16 cellular contexts compared by ENCODE assay signal in the genomic region with DNA sequence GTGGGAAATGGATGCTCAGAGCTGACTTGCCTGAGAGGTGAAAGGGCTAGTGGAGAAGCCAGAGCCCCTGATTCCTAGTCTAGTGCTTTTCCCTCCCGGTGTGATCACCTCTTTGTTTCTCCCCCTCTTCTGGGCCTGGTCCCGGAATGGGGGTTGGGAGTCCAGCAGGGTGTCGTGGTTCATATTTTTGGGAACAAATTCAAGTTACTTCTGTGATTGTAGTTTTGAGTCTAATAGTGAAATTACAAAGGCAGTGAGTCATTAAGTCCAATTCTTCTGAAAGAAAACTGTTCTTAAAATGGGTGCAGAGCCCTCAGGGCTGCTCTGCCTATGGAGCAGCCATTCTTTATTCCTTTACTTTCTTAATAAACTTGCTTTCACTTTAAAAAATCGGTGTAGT. TPM values are rescaled to one million over a fixed set of nuclear protein-coding genes. Genes with fewer than 3 reads are reported as not detected.
DNase-seq lines count a peak whose midpoint lies in the region; ATAC-seq and TF ChIP-seq lines count a peak whose summit lies in the region.
"Had no signal": no experiment of that assay in that cellular context is flagged by ENCODE, and none has a peak within 500 bp of the region (broad histone marks: within the 10 kb centered on the region; RNA-seq: fewer than 3 reads in every experiment).

No MANE protein-coding gene starts in this region.

- POLR2A ChIA-PET in activated CD4-positive, alpha-beta memory T cell treated with anti-CD3 and anti-CD28 coated beads for 36 hours (lab: Charles Lee), result interaction anchor here (1.8 to 5.1 kb wide), 3 partner anchors 10 to 55 kb away, joined by 4 to 25 read pairs (median 10); no protein-coding TSS in a partner anchor

- H3K36me3 ChIP-seq in stomach, result no peaks in the 10 kb centered on the region

- H3K27me3 Mint-ChIP-seq in activated CD4-positive, alpha-beta memory T cell treated with anti-CD3 and anti-CD28 coated beads for 36 hours, result no peaks in the 10 kb centered on the region

- intact Hi-C loops in activated CD4-positive, alpha-beta memory T cell treated with anti-CD3 and anti-CD28 coated beads for 36 hours (cut with micrococcal nuclease), result loop anchor here (1.0 to 10.0 kb wide), 4 partner anchors 17 to 1266 kb away; partner anchors contain the start of genes TTC9 and ZFP36L1
- intact Hi-C loops in stomach (cut with DNase I; ENCODE audit: low total_unique reads), result no loop called here

- no peak for TF ChIP-seq POLR2A in stomach (IDR thresholded peaks at IDR 0.05)

- TF ChIP-seq CTCF in fibroblast of mammary gland (conservative IDR thresholded peaks at IDR 0.05; ENCODE audit: control insufficient read depth, insufficient read depth, low read depth, low read length), result no peak
- no peak for TF ChIP-seq CTCF in stomach (IDR thresholded peaks at IDR 0.05)

- peaks cover 66 to 100% (median 91%) of the 10 kb centered on the region in 4 donors for H3K4me1 ChIP-seq in stomach

- DNase-seq in activated CD4-positive, CD25-positive, alpha-beta regulatory T cell treated with anti-CD3 and anti-CD28 coated beads, Interleukin-2, amount 50 U/mL, for 72 hours, result no peak
- peak; percentile 33 for DNase-seq in activated CD4-positive, alpha-beta memory T cell treated with anti-CD3 and anti-CD28 coated beads for 36 hours
- DNase-seq in fibroblast of mammary gland (ENCODE audit: low read depth), result peak; percentile 37
- no peak for DNase-seq in stomach
- no peak for DNase-seq in SK-N-DZ (ENCODE audit: low spot score)
- DNase-seq in DMS53 (lab: John Stamatoyannopoulos, UW), result no peak
- DNase-seq: activated CD8-positive, alpha-beta memory T cell treated with anti-CD3 and anti-CD28 coated beads, Interleukin-2, amount 50 U/mL, for 48 hours; cortex of kidney; small intestine had no signal

- peaks cover 33% of the 10 kb centered on the region for H3K36me3 Mint-ChIP-seq in activated CD4-positive, alpha-beta memory T cell treated with anti-CD3 and anti-CD28 coated beads for 36 hours

- peaks cover 96% of the 10 kb centered on the region for H3K4me1 Mint-ChIP-seq in activated CD4-positive, alpha-beta memory T cell treated with anti-CD3 and anti-CD28 coated beads for 36 hours (ENCODE audit: low read depth)

- TF ChIP-seq EP300 in stomach (IDR thresholded peaks at IDR 0.05), result no peak

- H3K4me3 ChIP-seq in fibroblast of mammary gland (ENCODE audit: control insufficient read depth, low read depth, low read length), result no peak overlapping the region
- H3K4me3 ChIP-seq in stomach, result no peak overlapping the region
- H3K4me3 ChIP-seq: A549, GM23338 had no signal

- CTCF ChIA-PET in activated CD4-positive, alpha-beta memory T cell treated with anti-CD3 and anti-CD28 coated beads for 36 hours (lab: Charles Lee), result interaction anchor here (1.0 kb wide), 1 partner anchor 51 kb away, joined by 3 read pairs; no protein-coding TSS in a partner anchor

- H3K9me3 Mint-ChIP-seq in activated CD4-positive, alpha-beta memory T cell treated with anti-CD3 and anti-CD28 coated beads for 36 hours, result no peaks in the 10 kb centered on the region
- H3K9me3 Mint-ChIP-seq: GM23338 had no signal

- H3K27ac Mint-ChIP-seq in activated CD4-positive, alpha-beta memory T cell treated with anti-CD3 and anti-CD28 coated beads for 36 hours, result peak overlapping the region; percentile 98
- H3K27ac Mint-ChIP-seq: GM23338 had no signal

- no peaks in the 10 kb centered on the region for H3K9me3 ChIP-seq in stomach
- H3K9me3 ChIP-seq: A549 had no signal

- no peaks in the 10 kb centered on the region for H3K27me3 ChIP-seq in stomach

- H3K4me3 Mint-ChIP-seq in activated CD4-positive, alpha-beta memory T cell treated with anti-CD3 and anti-CD28 coated beads for 36 hours, result peak overlapping the region; percentile 68
- H3K4me3 Mint-ChIP-seq: GM23338 had no signal

- peak; percentile 29 to 30 for ATAC-seq in activated CD4-positive, CD25-positive, alpha-beta regulatory T cell treated with anti-CD3 and anti-CD28 coated beads, Interleukin-2, amount 50 U/mL, for 24 hours
- ATAC-seq in HG02571 (IDR thresholded peaks at IDR 0.05; ENCODE audit: unreplicated experiment), result no peak
- ATAC-seq: A549, GM23338 had no signal

- WGBS in stomach, 5 donors, result 55 to 77% (median 70%) methylated on average over 4 of the region's 4 CpGs

- H3K27ac ChIP-seq in stomach, result peak overlapping the region in 3 of 5 donors; percentile 22 to 96 (median 33)
- H3K27ac ChIP-seq: A549 had no signal

RNA-seq across cellular contexts. Expression of gene SUSD6, which starts 7.6 kb away (rescaled TPM):
- 10 to 100 TPM; 69.9 to 72.2 TPM for total RNA-seq in activated CD4-positive, alpha-beta memory T cell treated with anti-CD3 and anti-CD28 coated beads for 36 hours
- total RNA-seq in stomach, result 10 to 100 TPM; 23.7 to 39.0 (median 31.9) TPM
- 10 to 100 TPM in 1 of 3 donors, 1 to 10 TPM in 2; 4.9 to 10.3 (median 7.0) TPM for polyA plus RNA-seq in stomach
- 1.9 and 2.3 TPM in 2 replicates for polyA plus RNA-seq in SK-N-DZ (2014; cell fraction: cytosol; rRNA removed)
- polyA plus RNA-seq in SK-N-DZ (2014; cell fraction: nucleus; rRNA removed), result 1.8 and 6.1 TPM in 2 replicates

RNA-seq across cellular contexts. Expression of gene CCDC177, which starts 44.3 kb away (rescaled TPM):
- total RNA-seq in activated CD4-positive, alpha-beta memory T cell treated with anti-CD3 and anti-CD28 coated beads for 36 hours, result not detected
- under 1 TPM in 1 of 5 donors, not detected in 4; 0.18 TPM for total RNA-seq in stomach
- under 1 TPM in 2 of 3 donors, not detected in 1; 0.03 to 0.25 TPM for polyA plus RNA-seq in stomach
- 5.1 and 7.3 TPM in 2 replicates for polyA plus RNA-seq in SK-N-DZ (2014; cell fraction: cytosol; rRNA removed)
- 4.1 and 4.8 TPM in 2 replicates for polyA plus RNA-seq in SK-N-DZ (2014; cell fraction: nucleus; rRNA removed)
- total RNA-seq: LHCN-M2, myocyte, NCI-H460 had no signal
- polyA plus RNA-seq: A549 had no signal

Comparison
In these comparisons a context has a peak if more than half of its experiments do, and no peak if none do; other contexts are left out.
1. DNase-seq: peak in activated CD4-positive, alpha-beta memory T cell treated with anti-CD3 and anti-CD28 coated beads for 36 hours (single experiment) and fibroblast of mammary gland (single experiment); none in activated CD4-positive, CD25-positive, alpha-beta regulatory T cell treated with anti-CD3 and anti-CD28 coated beads, Interleukin-2, amount 50 U/mL, for 72 hours (single experiment), stomach (single experiment), SK-N-DZ (single experiment) and DMS53 (single experiment).